In genomic region chr16:72787519-72788268, GRCh38 we compare ENCODE assay signal across 8 cellular contexts.
DNase-seq lines count a peak whose midpoint lies in the region; ATAC-seq, FAIRE-seq and TF ChIP-seq lines count a peak whose summit lies in the region.

No MANE protein-coding gene starts in this region.

- H3K36me3 ChIP-seq in keratinocyte (ENCODE audit: control insufficient read depth in 2 of 2, extremely low read depth in 1 of 2, insufficient read depth in 2 of 2, low read length in 2 of 2), result peaks cover 2% of the 10 kb centered on the region in 2 experiments

- no peaks in the 10 kb centered on the region for H3K79me2 ChIP-seq in keratinocyte (ENCODE audit: control insufficient read depth, insufficient read depth, low read length)

- DNase-seq in AG10803 (ENCODE audit: low read depth), result peak; percentile 89
- DNase-seq in UCSD-AML1 (lab: John Stamatoyannopoulos, UW; ENCODE audit: unreplicated experiment), result peak; percentile 15
- DNase-seq in cardiac fibroblast (ENCODE audit: low read depth in 2 of 2), result peak; percentile 89 to 94
- DNase-seq in keratinocyte (ENCODE audit: low read depth, low spot score), result peak; percentile 7
- peak; percentile 52 to 57 for DNase-seq in stimulated activated CD4-positive, alpha-beta T cell treated with anti-CD3 and anti-CD28 coated beads, Interleukin-15, amount 100 ng/mL, for 48 hours (ENCODE audit: low read depth in 2 of 2)
- DNase-seq in NCI-H446 (lab: John Stamatoyannopoulos, UW), result no peak

- peak overlapping the region; percentile 69 for H3K9ac ChIP-seq in keratinocyte (ENCODE audit: control insufficient read depth, extremely low read depth, insufficient read depth, low read length)

- peak overlapping the region; percentile 44 for H2AFZ ChIP-seq in keratinocyte (ENCODE audit: control insufficient read depth, low read length)

- no peaks in the 10 kb centered on the region for H3K27me3 ChIP-seq in keratinocyte (ENCODE audit: control insufficient read depth, extremely low read depth, insufficient read depth, low read length)

- peak; percentile 41 for FAIRE-seq in keratinocyte (lab: Jason Lieb, UNC)

- ATAC-seq in GM19438 (IDR thresholded peaks at IDR 0.05; ENCODE audit: low read depth, unreplicated experiment), result peak; percentile 97
- ATAC-seq in HG03558 (IDR thresholded peaks at IDR 0.05; ENCODE audit: extremely low read depth, unreplicated experiment), result peak; percentile 79

- H4K20me1 ChIP-seq in keratinocyte (ENCODE audit: control insufficient read depth, extremely low read depth, insufficient read depth, low read length), result no peaks in the 10 kb centered on the region

- H3K9me1 ChIP-seq in keratinocyte (ENCODE audit: control insufficient read depth, extremely low read depth, insufficient read depth, low read length), result no peaks in the 10 kb centered on the region

- peaks cover 3% of the 10 kb centered on the region for H3K4me1 ChIP-seq in keratinocyte (ENCODE audit: control insufficient read depth, extremely low read depth, insufficient read depth, low read length)

- H3K4me2 ChIP-seq in keratinocyte (ENCODE audit: control insufficient read depth, extremely low read depth, insufficient read depth, low read depth, low read length), result peak overlapping the region; percentile 76

- peak overlapping the region; percentile 67 for H3K4me3 ChIP-seq in AG10803 (ENCODE audit: low read length)
- peak overlapping the region; percentile 44 to 52 for H3K4me3 ChIP-seq in cardiac fibroblast (replicated peaks in 1 of 2; ENCODE audit: low read depth in 2 of 2, low read length in 2 of 2)
- H3K4me3 ChIP-seq in keratinocyte (ENCODE audit: control insufficient read depth in 2 of 3, extremely low read depth in 1 of 3, insufficient read depth in 2 of 3, low read depth in 1 of 3, low read length in 3 of 3), result peak overlapping the region; percentile 14 to 44 (median 27)

- H3K9me3 ChIP-seq in keratinocyte (ENCODE audit: control insufficient read depth, low read depth, low read length), result no peaks in the 10 kb centered on the region

- no peak overlapping the region for H3K27ac ChIP-seq in keratinocyte (ENCODE audit: control insufficient read depth, insufficient read depth, low read length)

- TF ChIP-seq CTCF in AG10803 (conservative IDR thresholded peaks at IDR 0.05; ENCODE audit: low read length) (no peak), cardiac fibroblast (IDR thresholded peaks at IDR 0.05; ENCODE audit: low read depth, low read length) (no peak), keratinocyte (optimal IDR thresholded peaks at IDR 0.05 in 1 of 3, IDR thresholded peaks at IDR 0.05 in 1 of 3, conservative IDR thresholded peaks at IDR 0.05 in 1 of 3; ENCODE audit: extremely low read depth in 1 of 3, insufficient read depth in 2 of 3, low read length in 3 of 3) (peak in 1 of 3 experiments; percentile 1)

- dilution Hi-C loops in keratinocyte (cut with MboI; ENCODE audit: extremely low pct_ligation_motif_present, low sequenced_read_pairs), result no loop called here

Comparison
In these comparisons a context has a peak if more than half of its experiments do, and no peak if none do; other contexts are left out.
1. DNase-seq: peak in AG10803 (single experiment), UCSD-AML1 (single experiment), cardiac fibroblast (2 of 2), keratinocyte (single experiment) and stimulated activated CD4-positive, alpha-beta T cell treated with anti-CD3 and anti-CD28 coated beads, Interleukin-15, amount 100 ng/mL, for 48 hours (2 of 2); none in NCI-H446 (0 of 2).
2. Peak in every context shown above with its lines, with median percentiles within 50 percentile points of each other: H3K4me3 ChIP-seq.